In the genomic region with DNA sequence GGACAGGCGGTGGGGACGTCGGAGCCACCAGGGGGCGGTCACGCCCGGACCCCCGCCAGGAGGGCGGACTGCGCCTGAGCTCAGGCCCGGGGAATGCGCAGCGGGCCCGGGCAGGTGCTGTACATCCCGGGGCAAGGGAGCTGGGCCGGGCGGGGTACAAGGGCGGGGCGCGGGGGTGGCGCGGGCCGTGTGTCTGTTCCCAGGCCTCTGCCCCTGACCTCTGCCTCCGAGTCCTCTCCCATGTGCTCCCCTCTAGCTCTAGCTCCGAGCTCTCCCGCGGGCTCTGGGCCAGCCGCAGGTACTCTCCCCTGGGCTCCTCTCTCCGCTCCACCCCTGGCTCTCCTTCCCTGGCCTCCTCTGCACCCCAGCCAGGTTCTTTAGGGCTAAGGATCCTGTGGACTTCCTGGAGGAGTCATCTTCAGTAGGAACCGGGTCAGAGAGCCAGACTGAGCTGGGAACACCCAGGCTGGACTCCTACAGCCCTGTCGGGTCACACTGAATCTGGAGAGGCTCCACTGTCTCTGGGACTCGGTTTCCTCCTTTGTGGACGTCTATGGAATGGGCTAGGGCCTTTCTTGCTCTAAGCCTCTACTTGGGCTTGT, we compare ENCODE assay signal across 1 cellular context.
TF ChIP-seq lines count a peak whose summit lies in the region.

No MANE protein-coding gene starts in this region.

TF ChIP-seq in H1, 55 proteins besides CTCF, POLR2A, EP300 and RAD21:
- 0 out of 4 replicates have a peak, but pooled peaks of 1 of the 2 experiments have one; percentile 72 for TF ChIP-seq SIN3A (conservative IDR thresholded peaks at IDR 0.05 in 1 of 2, IDR thresholded peaks at IDR 0.05 in 1 of 2; ENCODE audit: low read depth in 1 of 2, low read length in 2 of 2)
- no peak for TF ChIP-seq PHF8 (conservative IDR thresholded peaks at IDR 0.05; ENCODE audit: low read depth, low read length)
- no peak for TF ChIP-seq SP2 (IDR thresholded peaks at IDR 0.05; ENCODE audit: low read length)
- no peak for TF ChIP-seq ZNF274 (IDR thresholded peaks at IDR 0.05; ENCODE audit: borderline replicate concordance, extremely low read depth, low read length)
- TF ChIP-seq, protein P1, sequence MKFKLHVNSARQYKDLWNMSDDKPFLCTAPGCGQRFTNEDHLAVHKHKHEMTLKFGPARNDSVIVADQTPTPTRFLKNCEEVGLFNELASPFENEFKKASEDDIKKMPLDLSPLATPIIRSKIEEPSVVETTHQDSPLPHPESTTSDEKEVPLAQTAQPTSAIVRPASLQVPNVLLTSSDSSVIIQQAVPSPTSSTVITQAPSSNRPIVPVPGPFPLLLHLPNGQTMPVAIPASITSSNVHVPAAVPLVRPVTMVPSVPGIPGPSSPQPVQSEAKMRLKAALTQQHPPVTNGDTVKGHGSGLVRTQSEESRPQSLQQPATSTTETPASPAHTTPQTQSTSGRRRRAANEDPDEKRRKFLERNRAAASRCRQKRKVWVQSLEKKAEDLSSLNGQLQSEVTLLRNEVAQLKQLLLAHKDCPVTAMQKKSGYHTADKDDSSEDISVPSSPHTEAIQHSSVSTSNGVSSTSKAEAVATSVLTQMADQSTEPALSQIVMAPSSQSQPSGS (IDR thresholded peaks at IDR 0.05; ENCODE audit: low read length): no peak
- TF ChIP-seq SRF (IDR thresholded peaks at IDR 0.05; ENCODE audit: low read depth, low read length): no peak
- peak; percentile 31 for TF ChIP-seq ASH2L (IDR thresholded peaks at IDR 0.05; ENCODE audit: low read length)
- no peak for TF ChIP-seq JUND (IDR thresholded peaks at IDR 0.05; ENCODE audit: low read length)
- TF ChIP-seq, protein P2, sequence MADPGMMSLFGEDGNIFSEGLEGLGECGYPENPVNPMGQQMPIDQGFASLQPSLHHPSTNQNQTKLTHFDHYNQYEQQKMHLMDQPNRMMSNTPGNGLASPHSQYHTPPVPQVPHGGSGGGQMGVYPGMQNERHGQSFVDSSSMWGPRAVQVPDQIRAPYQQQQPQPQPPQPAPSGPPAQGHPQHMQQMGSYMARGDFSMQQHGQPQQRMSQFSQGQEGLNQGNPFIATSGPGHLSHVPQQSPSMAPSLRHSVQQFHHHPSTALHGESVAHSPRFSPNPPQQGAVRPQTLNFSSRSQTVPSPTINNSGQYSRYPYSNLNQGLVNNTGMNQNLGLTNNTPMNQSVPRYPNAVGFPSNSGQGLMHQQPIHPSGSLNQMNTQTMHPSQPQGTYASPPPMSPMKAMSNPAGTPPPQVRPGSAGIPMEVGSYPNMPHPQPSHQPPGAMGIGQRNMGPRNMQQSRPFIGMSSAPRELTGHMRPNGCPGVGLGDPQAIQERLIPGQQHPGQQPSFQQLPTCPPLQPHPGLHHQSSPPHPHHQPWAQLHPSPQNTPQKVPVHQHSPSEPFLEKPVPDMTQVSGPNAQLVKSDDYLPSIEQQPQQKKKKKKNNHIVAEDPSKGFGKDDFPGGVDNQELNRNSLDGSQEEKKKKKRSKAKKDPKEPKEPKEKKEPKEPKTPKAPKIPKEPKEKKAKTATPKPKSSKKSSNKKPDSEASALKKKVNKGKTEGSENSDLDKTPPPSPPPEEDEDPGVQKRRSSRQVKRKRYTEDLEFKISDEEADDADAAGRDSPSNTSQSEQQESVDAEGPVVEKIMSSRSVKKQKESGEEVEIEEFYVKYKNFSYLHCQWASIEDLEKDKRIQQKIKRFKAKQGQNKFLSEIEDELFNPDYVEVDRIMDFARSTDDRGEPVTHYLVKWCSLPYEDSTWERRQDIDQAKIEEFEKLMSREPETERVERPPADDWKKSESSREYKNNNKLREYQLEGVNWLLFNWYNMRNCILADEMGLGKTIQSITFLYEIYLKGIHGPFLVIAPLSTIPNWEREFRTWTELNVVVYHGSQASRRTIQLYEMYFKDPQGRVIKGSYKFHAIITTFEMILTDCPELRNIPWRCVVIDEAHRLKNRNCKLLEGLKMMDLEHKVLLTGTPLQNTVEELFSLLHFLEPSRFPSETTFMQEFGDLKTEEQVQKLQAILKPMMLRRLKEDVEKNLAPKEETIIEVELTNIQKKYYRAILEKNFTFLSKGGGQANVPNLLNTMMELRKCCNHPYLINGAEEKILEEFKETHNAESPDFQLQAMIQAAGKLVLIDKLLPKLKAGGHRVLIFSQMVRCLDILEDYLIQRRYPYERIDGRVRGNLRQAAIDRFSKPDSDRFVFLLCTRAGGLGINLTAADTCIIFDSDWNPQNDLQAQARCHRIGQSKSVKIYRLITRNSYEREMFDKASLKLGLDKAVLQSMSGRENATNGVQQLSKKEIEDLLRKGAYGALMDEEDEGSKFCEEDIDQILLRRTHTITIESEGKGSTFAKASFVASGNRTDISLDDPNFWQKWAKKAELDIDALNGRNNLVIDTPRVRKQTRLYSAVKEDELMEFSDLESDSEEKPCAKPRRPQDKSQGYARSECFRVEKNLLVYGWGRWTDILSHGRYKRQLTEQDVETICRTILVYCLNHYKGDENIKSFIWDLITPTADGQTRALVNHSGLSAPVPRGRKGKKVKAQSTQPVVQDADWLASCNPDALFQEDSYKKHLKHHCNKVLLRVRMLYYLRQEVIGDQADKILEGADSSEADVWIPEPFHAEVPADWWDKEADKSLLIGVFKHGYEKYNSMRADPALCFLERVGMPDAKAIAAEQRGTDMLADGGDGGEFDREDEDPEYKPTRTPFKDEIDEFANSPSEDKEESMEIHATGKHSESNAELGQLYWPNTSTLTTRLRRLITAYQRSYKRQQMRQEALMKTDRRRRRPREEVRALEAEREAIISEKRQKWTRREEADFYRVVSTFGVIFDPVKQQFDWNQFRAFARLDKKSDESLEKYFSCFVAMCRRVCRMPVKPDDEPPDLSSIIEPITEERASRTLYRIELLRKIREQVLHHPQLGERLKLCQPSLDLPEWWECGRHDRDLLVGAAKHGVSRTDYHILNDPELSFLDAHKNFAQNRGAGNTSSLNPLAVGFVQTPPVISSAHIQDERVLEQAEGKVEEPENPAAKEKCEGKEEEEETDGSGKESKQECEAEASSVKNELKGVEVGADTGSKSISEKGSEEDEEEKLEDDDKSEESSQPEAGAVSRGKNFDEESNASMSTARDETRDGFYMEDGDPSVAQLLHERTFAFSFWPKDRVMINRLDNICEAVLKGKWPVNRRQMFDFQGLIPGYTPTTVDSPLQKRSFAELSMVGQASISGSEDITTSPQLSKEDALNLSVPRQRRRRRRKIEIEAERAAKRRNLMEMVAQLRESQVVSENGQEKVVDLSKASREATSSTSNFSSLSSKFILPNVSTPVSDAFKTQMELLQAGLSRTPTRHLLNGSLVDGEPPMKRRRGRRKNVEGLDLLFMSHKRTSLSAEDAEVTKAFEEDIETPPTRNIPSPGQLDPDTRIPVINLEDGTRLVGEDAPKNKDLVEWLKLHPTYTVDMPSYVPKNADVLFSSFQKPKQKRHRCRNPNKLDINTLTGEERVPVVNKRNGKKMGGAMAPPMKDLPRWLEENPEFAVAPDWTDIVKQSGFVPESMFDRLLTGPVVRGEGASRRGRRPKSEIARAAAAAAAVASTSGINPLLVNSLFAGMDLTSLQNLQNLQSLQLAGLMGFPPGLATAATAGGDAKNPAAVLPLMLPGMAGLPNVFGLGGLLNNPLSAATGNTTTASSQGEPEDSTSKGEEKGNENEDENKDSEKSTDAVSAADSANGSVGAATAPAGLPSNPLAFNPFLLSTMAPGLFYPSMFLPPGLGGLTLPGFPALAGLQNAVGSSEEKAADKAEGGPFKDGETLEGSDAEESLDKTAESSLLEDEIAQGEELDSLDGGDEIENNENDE (IDR thresholded peaks at IDR 0.05; ENCODE audit: insufficient replicate concordance, low read length): no peak
- TF ChIP-seq, protein P3, sequence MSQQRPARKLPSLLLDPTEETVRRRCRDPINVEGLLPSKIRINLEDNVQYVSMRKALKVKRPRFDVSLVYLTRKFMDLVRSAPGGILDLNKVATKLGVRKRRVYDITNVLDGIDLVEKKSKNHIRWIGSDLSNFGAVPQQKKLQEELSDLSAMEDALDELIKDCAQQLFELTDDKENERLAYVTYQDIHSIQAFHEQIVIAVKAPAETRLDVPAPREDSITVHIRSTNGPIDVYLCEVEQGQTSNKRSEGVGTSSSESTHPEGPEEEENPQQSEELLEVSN (IDR thresholded peaks at IDR 0.05): no peak
- no peak for TF ChIP-seq CBX8 (IDR thresholded peaks at IDR 0.05; ENCODE audit: borderline replicate concordance, low read depth, low read length)
- peak; percentile 63; the same call in 1 of the 2 replicates for TF ChIP-seq CREB1 (IDR thresholded peaks at IDR 0.05)
- TF ChIP-seq RFX5 (IDR thresholded peaks at IDR 0.05; ENCODE audit: borderline replicate concordance, low read depth, low read length): no peak
- TF ChIP-seq, protein P4, sequence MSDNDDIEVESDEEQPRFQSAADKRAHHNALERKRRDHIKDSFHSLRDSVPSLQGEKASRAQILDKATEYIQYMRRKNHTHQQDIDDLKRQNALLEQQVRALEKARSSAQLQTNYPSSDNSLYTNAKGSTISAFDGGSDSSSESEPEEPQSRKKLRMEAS (IDR thresholded peaks at IDR 0.05): peak; percentile 51
- TF ChIP-seq TAF1 (IDR thresholded peaks at IDR 0.05; ENCODE audit: low read depth, low read length): no peak
- TF ChIP-seq GABPA (IDR thresholded peaks at IDR 0.05; ENCODE audit: borderline replicate concordance, insufficient read depth, low read length): peak; percentile 69; the same call in 1 of the 2 replicates
- no peak for TF ChIP-seq RBBP5 (IDR thresholded peaks at IDR 0.05; ENCODE audit: borderline replicate concordance, low read depth, low read length)
- no peak for TF ChIP-seq CTBP2 (IDR thresholded peaks at IDR 0.05; ENCODE audit: borderline replicate concordance, insufficient read depth, insufficient read length, low read length)
- no peak for TF ChIP-seq MAFK (IDR thresholded peaks at IDR 0.05; ENCODE audit: low read depth, low read length)
- TF ChIP-seq, protein P5, sequence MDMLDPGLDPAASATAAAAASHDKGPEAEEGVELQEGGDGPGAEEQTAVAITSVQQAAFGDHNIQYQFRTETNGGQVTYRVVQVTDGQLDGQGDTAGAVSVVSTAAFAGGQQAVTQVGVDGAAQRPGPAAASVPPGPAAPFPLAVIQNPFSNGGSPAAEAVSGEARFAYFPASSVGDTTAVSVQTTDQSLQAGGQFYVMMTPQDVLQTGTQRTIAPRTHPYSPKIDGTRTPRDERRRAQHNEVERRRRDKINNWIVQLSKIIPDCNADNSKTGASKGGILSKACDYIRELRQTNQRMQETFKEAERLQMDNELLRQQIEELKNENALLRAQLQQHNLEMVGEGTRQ (IDR thresholded peaks at IDR 0.05; ENCODE audit: low read length): no peak
